ENCODE assay signal across 23 cellular contexts in the genomic region with DNA sequence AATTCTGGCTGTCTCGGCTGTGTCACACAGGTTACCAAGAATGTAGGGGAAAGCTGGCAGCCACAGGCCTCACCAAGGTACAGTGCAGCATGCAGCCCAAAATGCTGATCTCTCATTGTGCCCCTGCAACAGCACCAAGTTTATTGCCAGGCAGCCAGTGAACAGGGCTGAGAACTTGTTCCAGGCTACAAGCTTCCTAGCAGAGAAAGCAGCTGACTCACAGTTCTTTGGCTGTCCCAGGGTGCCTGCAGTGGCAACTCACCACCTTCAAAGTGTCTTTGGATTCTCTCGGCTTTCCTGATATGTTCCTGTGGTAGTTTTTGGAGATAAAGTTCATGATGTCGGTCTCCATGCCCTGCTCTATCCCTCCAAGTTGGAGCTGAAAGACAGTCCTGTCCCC.
"Had no signal": no experiment of that assay in that cellular context is flagged by ENCODE, and none has a peak within 500 bp of the region (broad histone marks: within the 10 kb centered on the region; RNA-seq: fewer than 3 reads in every experiment).

No MANE protein-coding gene starts in this region.

- H3K27ac Mint-ChIP-seq: natural killer cell treated with Interleukin-12 subunit alpha and Interleukin-12 subunit beta and Interleukin-15 and Interleukin-18, amount 100 ng/mL, for 72 hours; progenitor cell of endocrine pancreas; stimulated activated effector memory CD8-positive, alpha-beta T cell treated with anti-CD3 and anti-CD28 coated beads, Interleukin-12 subunit alpha, Interleukin-12 subunit beta, amount 100 ng/mL, for 72 hours had no signal

- H3K27ac ChIP-seq: coronary artery, esophagus muscularis mucosa, foreskin keratinocyte, gastroesophageal sphincter, heart left ventricle, hepatocyte, parathyroid adenoma, stomach, thyroid gland had no signal

- H3K4me1 ChIP-seq: esophagus muscularis mucosa, foreskin keratinocyte, gastroesophageal sphincter, heart left ventricle, parathyroid adenoma, stomach, thyroid gland had no signal

- H3K4me3 ChIP-seq: coronary artery, esophagus muscularis mucosa, gastroesophageal sphincter, heart left ventricle, hepatocyte, stomach, thyroid gland had no signal

- H3K79me2 ChIP-seq: hepatocyte, parathyroid adenoma had no signal

- H3K27me3 Mint-ChIP-seq: natural killer cell treated with Interleukin-12 subunit alpha and Interleukin-12 subunit beta and Interleukin-15 and Interleukin-18, amount 100 ng/mL, for 72 hours; progenitor cell of endocrine pancreas had no signal

- ATAC-seq: foreskin keratinocyte; gastroesophageal sphincter; heart left ventricle; left lobe of liver; natural killer cell treated with Interleukin-12 subunit alpha and Interleukin-12 subunit beta and Interleukin-15 and Interleukin-18, amount 100 ng/mL, for 72 hours; sciatic nerve; stimulated activated effector memory CD8-positive, alpha-beta T cell treated with anti-CD3 and anti-CD28 coated beads, Interleukin-12 subunit alpha, Interleukin-12 subunit beta, amount 100 ng/mL, for 72 hours had no signal

- DNase-seq: dermis blood vessel endothelial cell; effector memory CD4-positive, alpha-beta T cell; foreskin keratinocyte; heart left ventricle; kidney; stimulated activated CD4-positive, alpha-beta T cell treated with anti-CD3 and anti-CD28 coated beads, Interleukin-2, amount 100 ng/mL, for 24 hours; stimulated activated CD4-positive, alpha-beta T cell treated with anti-CD3 and anti-CD28 coated beads, Interleukin-4, amount 100 ng/mL, for 24 hours; stimulated activated naive CD4-positive, alpha-beta T cell treated with Interleukin-2 at 50 U/mL for 16 hours; stomach; thyroid gland; trophoblast cell had no signal

- H3K4me2 ChIP-seq: hepatocyte had no signal

- H2AFZ ChIP-seq: hepatocyte, parathyroid adenoma had no signal

- H3K9ac ChIP-seq: parathyroid adenoma had no signal

- H3K9me3 ChIP-seq: esophagus muscularis mucosa, gastroesophageal sphincter, thyroid gland had no signal

- FAIRE-seq: endothelial cell of umbilical vein, kidney had no signal

- H3K4me1 Mint-ChIP-seq: neural crest cell; stimulated activated effector memory CD8-positive, alpha-beta T cell treated with anti-CD3 and anti-CD28 coated beads, Interleukin-12 subunit alpha, Interleukin-12 subunit beta, amount 100 ng/mL, for 72 hours had no signal

- H3K4me3 Mint-ChIP-seq: natural killer cell treated with Interleukin-12 subunit alpha and Interleukin-12 subunit beta and Interleukin-15 and Interleukin-18, amount 100 ng/mL, for 72 hours; neural crest cell; stimulated activated effector memory CD8-positive, alpha-beta T cell treated with anti-CD3 and anti-CD28 coated beads, Interleukin-12 subunit alpha, Interleukin-12 subunit beta, amount 100 ng/mL, for 72 hours had no signal

- H3K36me3 ChIP-seq: esophagus muscularis mucosa, gastroesophageal sphincter, heart left ventricle, stomach, thyroid gland had no signal

- H3K36me3 Mint-ChIP-seq: stimulated activated effector memory CD8-positive, alpha-beta T cell treated with anti-CD3 and anti-CD28 coated beads, Interleukin-12 subunit alpha, Interleukin-12 subunit beta, amount 100 ng/mL, for 72 hours had no signal

- H3K27me3 ChIP-seq: esophagus muscularis mucosa, foreskin keratinocyte, gastroesophageal sphincter, heart left ventricle, hepatocyte, stomach, thyroid gland had no signal
